1 cellular context compared by ENCODE assay signal in the genomic region with DNA sequence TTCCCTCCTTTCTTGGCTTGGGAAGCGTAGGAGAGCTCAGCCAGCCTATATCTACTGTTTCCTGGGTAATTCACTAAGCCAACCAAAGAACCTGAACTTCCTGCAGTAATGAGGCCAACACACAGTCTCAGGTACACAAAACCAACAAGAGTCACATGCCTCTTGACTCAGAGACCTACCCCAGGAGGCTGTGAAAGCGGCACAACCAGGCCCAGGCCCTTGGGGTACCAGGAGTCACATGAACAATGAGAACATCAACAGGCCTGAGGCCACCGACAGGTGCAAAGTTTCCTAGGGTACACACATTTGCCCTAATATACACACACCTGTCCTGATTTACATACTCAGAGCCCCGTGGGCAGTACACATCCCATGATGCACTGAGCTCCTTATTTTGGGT.
TF ChIP-seq lines count a peak whose summit lies in the region.

No MANE protein-coding gene starts in this region.

TF ChIP-seq in K562, 482 proteins besides CTCF, POLR2A, EP300 and RAD21:
- TF ChIP-seq GTF2A2 (tag; IDR thresholded peaks at IDR 0.05) (no peak), MECOM (CRISPR knock-in tag; IDR thresholded peaks at IDR 0.05) (no peak), ZBTB8A (IDR thresholded peaks at IDR 0.05; ENCODE audit: partially characterized antibody) (no peak), HDAC6 (IDR thresholded peaks at IDR 0.05; ENCODE audit: low read depth, low read length) (no peak), FOXJ2 (tag; IDR thresholded peaks at IDR 0.05) (no peak), HNRNPUL1 (IDR thresholded peaks at IDR 0.05; ENCODE audit: low read length) (no peak), POLR2AphosphoS2 (IDR thresholded peaks at IDR 0.05; ENCODE audit: low read length) (no peak), RBM25 (IDR thresholded peaks at IDR 0.05; ENCODE audit: low read depth, low read length, severe bottlenecking) (no peak), POLR2H (tag; IDR thresholded peaks at IDR 0.05; ENCODE audit: low read depth) (no peak), DDX20 (tag; IDR thresholded peaks at IDR 0.05; ENCODE audit: low read depth) (no peak), BMI1 (IDR thresholded peaks at IDR 0.05; ENCODE audit: low read length) (no peak), ZFX (CRISPR knock-in tag; IDR thresholded peaks at IDR 0.05) (no peak; the same call in 1 of the 2 replicates), TCFL5 (CRISPR knock-in tag; conservative IDR thresholded peaks at IDR 0.05) (no peak), ZFP1 (CRISPR knock-in tag; IDR thresholded peaks at IDR 0.05) (no peak), KLF13 (tag; IDR thresholded peaks at IDR 0.05; ENCODE audit: borderline replicate concordance, low read depth) (no peak)
- TF ChIP-seq, protein P1, sequence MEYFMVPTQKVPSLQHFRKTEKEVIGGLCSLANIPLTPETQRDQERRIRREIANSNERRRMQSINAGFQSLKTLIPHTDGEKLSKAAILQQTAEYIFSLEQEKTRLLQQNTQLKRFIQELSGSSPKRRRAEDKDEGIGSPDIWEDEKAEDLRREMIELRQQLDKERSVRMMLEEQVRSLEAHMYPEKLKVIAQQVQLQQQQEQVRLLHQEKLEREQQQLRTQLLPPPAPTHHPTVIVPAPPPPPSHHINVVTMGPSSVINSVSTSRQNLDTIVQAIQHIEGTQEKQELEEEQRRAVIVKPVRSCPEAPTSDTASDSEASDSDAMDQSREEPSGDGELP (CRISPR knock-in tag; IDR thresholded peaks at IDR 0.05; ENCODE audit: borderline replicate concordance): no peak
